In genomic region chr9:89675403-89675771, GRCh38 we compare ENCODE assay signal across 10 cellular contexts.
DNase-seq lines count a peak whose midpoint lies in the region; ATAC-seq, FAIRE-seq and TF ChIP-seq lines count a peak whose summit lies in the region.
"Had no signal": no experiment of that assay in that cellular context is flagged by ENCODE, and none has a peak within 500 bp of the region (broad histone marks: within the 10 kb centered on the region; RNA-seq: fewer than 3 reads in every experiment).

No MANE protein-coding gene starts in this region.

- BruUV-seq in HepG2 (replicated peaks; lab: Mats Ljungman, UMichigan), result no TSS peak

- H3K27ac ChIP-seq in liver (ENCODE audit: low read depth in 1 of 2, low read length in 2 of 2) (peak overlapping the region in 1 of 2 donors; percentile 44), HepG2 (ENCODE audit: extremely low read length, insufficient read depth, low read length) (no peak overlapping the region), heart left ventricle (peak overlapping the region in 9 of 12 donors; percentile 20 to 72 (median 68))

- no peak overlapping the region for H3K27ac Mint-ChIP-seq in neural crest cell (ENCODE audit: unreplicated experiment)
- no peak overlapping the region for H3K27ac Mint-ChIP-seq in activated CD4-positive, alpha-beta memory T cell treated with anti-CD3 and anti-CD28 coated beads, Interleukin-2, amount 10 ng/mL, durations not matched to agents 7 days and 5 days
- H3K27ac Mint-ChIP-seq in T-helper 17 cell, result no peak overlapping the region
- H3K27ac Mint-ChIP-seq: activated naive CD8-positive, alpha-beta T cell had no signal

- H3K9ac ChIP-seq in liver (ENCODE audit: low read depth in 1 of 2, low read length in 2 of 2) (no peak overlapping the region), HepG2 (ENCODE audit: insufficient read depth, low read depth, low read length) (no peak overlapping the region)

- ATAC-seq in HepG2 (no peak), heart left ventricle (peak; percentile 76 to 91 (median 80)), T-helper 17 cell (no peak)

- no peak for TF ChIP-seq EP300 in HepG2 (IDR thresholded peaks at IDR 0.05; ENCODE audit: low read depth in 2 of 2, low read length in 2 of 2)
- TF ChIP-seq EP300 in HepG2 (CRISPR knock-in tag; IDR thresholded peaks at IDR 0.05; ENCODE audit: borderline replicate concordance), result no peak

- H3K36me3 ChIP-seq in liver (ENCODE audit: control insufficient read depth in 4 of 4, insufficient read depth in 3 of 4, low read depth in 1 of 4, low read length in 3 of 4) (no peaks in the 10 kb centered on the region), HepG2 (replicated peaks in 1 of 2; ENCODE audit: control insufficient read depth in 1 of 2, insufficient read depth in 2 of 2, low read length in 2 of 2) (no peaks in the 10 kb centered on the region), heart left ventricle (no peaks in the 10 kb centered on the region)

- H3K36me3 Mint-ChIP-seq in neural crest cell (ENCODE audit: low read depth) (peaks cover 2% of the 10 kb centered on the region), T-helper 17 cell (ENCODE audit: low read depth) (no peaks in the 10 kb centered on the region)
- H3K36me3 Mint-ChIP-seq in activated CD4-positive, alpha-beta memory T cell treated with anti-CD3 and anti-CD28 coated beads, Interleukin-2, amount 10 ng/mL, durations not matched to agents 7 days and 5 days (ENCODE audit: low read depth), result peaks cover 3% of the 10 kb centered on the region
- H3K36me3 Mint-ChIP-seq: activated naive CD8-positive, alpha-beta T cell had no signal

- no peak for TF ChIP-seq CTCF in liver (IDR thresholded peaks at IDR 0.05; ENCODE audit: low read depth, low read length, missing input control)
- no peak for TF ChIP-seq CTCF in HepG2 (CRISPR knock-in tag; IDR thresholded peaks at IDR 0.05)
- TF ChIP-seq CTCF in heart left ventricle (IDR thresholded peaks at IDR 0.05), result no peak
- TF ChIP-seq CTCF in neural crest cell (conservative IDR thresholded peaks at IDR 0.05), result no peak

- POLR2A ChIA-PET in HepG2 (lab: Yijun Ruan, JAX), result no interaction called here
- POLR2A ChIA-PET in activated CD4-positive, alpha-beta memory T cell treated with anti-CD3 and anti-CD28 coated beads, Interleukin-2, amount 10 ng/mL, durations not matched to agents 7 days and 5 days (lab: Charles Lee), result no interaction called here

- H3K4me3 ChIP-seq in liver (ENCODE audit: low read depth in 1 of 3, low read length in 3 of 3) (no peak overlapping the region), HepG2 (replicated peaks in 1 of 3; ENCODE audit: insufficient read depth in 1 of 3, low read depth in 2 of 3, low read length in 3 of 3) (no peak overlapping the region), heart left ventricle (no peak overlapping the region)

- H3K4me1 Mint-ChIP-seq in neural crest cell, result peaks cover 71% of the 10 kb centered on the region
- peaks cover 10% of the 10 kb centered on the region for H3K4me1 Mint-ChIP-seq in activated CD4-positive, alpha-beta memory T cell treated with anti-CD3 and anti-CD28 coated beads, Interleukin-2, amount 10 ng/mL, durations not matched to agents 7 days and 5 days
- H3K4me1 Mint-ChIP-seq in T-helper 17 cell, result peaks cover 2% of the 10 kb centered on the region

- no peaks in the 10 kb centered on the region for H4K20me1 ChIP-seq in HepG2 (ENCODE audit: insufficient read depth, low read length)

- H3K27me3 ChIP-seq in liver (ENCODE audit: control insufficient read depth in 4 of 4, insufficient read depth in 4 of 4, low read length in 3 of 4) (no peaks in the 10 kb centered on the region), HepG2 (ENCODE audit: control insufficient read depth in 1 of 2, insufficient read depth in 2 of 2, low read length in 2 of 2) (peaks cover 2 to 27% of the 10 kb centered on the region in 2 experiments; a peak in 3 of 5 replicates), heart left ventricle (no peaks in the 10 kb centered on the region)

- H2AFZ ChIP-seq in HepG2 (ENCODE audit: low read length), result no peak overlapping the region

- intact Hi-C loops in HepG2 (cut with micrococcal nuclease; ENCODE audit: unreplicated experiment), result no loop called here
- intact Hi-C loops in heart left ventricle (cut with DNase I), result loop anchor here in 4 of 10 donors (5.0 to 10.0 kb wide), 3 partner anchors 51 to 68 kb away; partner anchors contain the start of gene GADD45G (in 3 of the 4)

- WGBS in liver, result 61% methylated on average over 8 of the region's 8 CpGs
- 0% methylated on average over 1 of the region's 8 CpGs for WGBS in HepG2 (ENCODE audit: low lambda C conversion rate)
- 40 to 67% (median 59%) methylated on average over 1 to 8 of the region's 8 CpGs for WGBS in heart left ventricle, 4 donors

- peaks cover 3% of the 10 kb centered on the region for H3K9me3 Mint-ChIP-seq in neural crest cell
- H3K9me3 Mint-ChIP-seq in activated CD4-positive, alpha-beta memory T cell treated with anti-CD3 and anti-CD28 coated beads, Interleukin-2, amount 10 ng/mL, durations not matched to agents 7 days and 5 days, result peaks cover 4% of the 10 kb centered on the region

- TF ChIP-seq POLR2A in HepG2 (IDR thresholded peaks at IDR 0.05; ENCODE audit: insufficient read depth in 1 of 2, low read depth in 2 of 2, low read length in 2 of 2) (no peak), heart left ventricle (IDR thresholded peaks at IDR 0.05) (no peak)

- no peak overlapping the region for H3K4me3 Mint-ChIP-seq in neural crest cell
- no peak overlapping the region for H3K4me3 Mint-ChIP-seq in activated CD4-positive, alpha-beta memory T cell treated with anti-CD3 and anti-CD28 coated beads, Interleukin-2, amount 10 ng/mL, durations not matched to agents 7 days and 5 days
- no peak overlapping the region for H3K4me3 Mint-ChIP-seq in T-helper 17 cell
- H3K4me3 Mint-ChIP-seq: activated naive CD8-positive, alpha-beta T cell had no signal

- FAIRE-seq in HepG2 (lab: Jason Lieb, UNC), result no peak

- TF ChIP-seq RAD21 in liver (IDR thresholded peaks at IDR 0.05) (no peak), HepG2 (CRISPR knock-in tag; IDR thresholded peaks at IDR 0.05) (no peak)

- in situ Hi-C loops in HepG2 (cut with HindIII; ENCODE audit: extremely low pct_ligation_motif_present, low pct_unique_long_range_greater_than_20kb), result no loop called here

- peaks cover 10 to 31% (median 19%) of the 10 kb centered on the region in 4 donors for H3K4me1 ChIP-seq in liver (ENCODE audit: control insufficient read depth in 4 of 4, insufficient read depth in 4 of 4, low read length in 3 of 4)
- H3K4me1 ChIP-seq in HepG2 (ENCODE audit: insufficient read depth, low read length), result peaks cover 9% of the 10 kb centered on the region
- H3K4me1 ChIP-seq in heart left ventricle, result peaks cover 0 to 35% (median 13%) of the 10 kb centered on the region in 12 donors

- no peaks in the 10 kb centered on the region for H3K79me2 ChIP-seq in HepG2 (ENCODE audit: insufficient read depth, low read length)

- H3K4me2 ChIP-seq in HepG2 (ENCODE audit: low read depth, low read length), result no peak overlapping the region

- H3K27me3 Mint-ChIP-seq in neural crest cell (ENCODE audit: low read depth) (peaks cover 71% of the 10 kb centered on the region), T-helper 17 cell (peaks cover 4% of the 10 kb centered on the region)
- H3K27me3 Mint-ChIP-seq in activated CD4-positive, alpha-beta memory T cell treated with anti-CD3 and anti-CD28 coated beads, Interleukin-2, amount 10 ng/mL, durations not matched to agents 7 days and 5 days, result no peaks in the 10 kb centered on the region
- H3K27me3 Mint-ChIP-seq: activated naive CD8-positive, alpha-beta T cell had no signal

- CTCF ChIA-PET in HepG2 (lab: Yijun Ruan, JAX; ENCODE audit: low intra/inter-chr PET ratio, low total read pairs), result no interaction called here
- CTCF ChIA-PET in activated CD4-positive, alpha-beta memory T cell treated with anti-CD3 and anti-CD28 coated beads, Interleukin-2, amount 10 ng/mL, durations not matched to agents 7 days and 5 days (lab: Charles Lee), result no interaction called here

- H3K9me3 ChIP-seq in liver (ENCODE audit: control insufficient read depth in 4 of 4, low read length in 3 of 4) (no peaks in the 10 kb centered on the region), HepG2 (ENCODE audit: low read length) (no peaks in the 10 kb centered on the region), heart left ventricle (no peaks in the 10 kb centered on the region), T-helper 17 cell (ENCODE audit: control insufficient read depth, low read length, poor library complexity, severe bottlenecking) (no peaks in the 10 kb centered on the region)

- DNase-seq in HepG2 (ENCODE audit: low spot score) (no peak), heart left ventricle (peak in 4 of 5 donors; percentile 54 to 86 (median 60)), neural crest cell (ENCODE audit: low read depth, low spot score) (peak; percentile 22), NCI-H748 (lab: John Stamatoyannopoulos, UW; ENCODE audit: unreplicated experiment) (no peak), T-helper 17 cell (no peak)
- no peak for DNase-seq in activated CD4-positive, alpha-beta memory T cell treated with anti-CD3 and anti-CD28 coated beads, Interleukin-2, amount 10 ng/mL, durations not matched to agents 7 days and 5 days
- no peak for DNase-seq in activated effector memory CD4-positive, alpha-beta T cell treated with Interleukin-2 at 50 U/mL for 16 hours
- DNase-seq: ACHN had no signal

TF ChIP-seq in liver, 16 proteins besides CTCF, POLR2A, EP300 and RAD21 (continues in another document):
- TF ChIP-seq FOXA2 (IDR thresholded peaks at IDR 0.05), result no peak

TF ChIP-seq in HepG2, 621 proteins besides CTCF, POLR2A, EP300 and RAD21 (continues in another document):
- TF ChIP-seq CCDC6 (CRISPR knock-in tag; IDR thresholded peaks at IDR 0.05), result no peak
- TF ChIP-seq BATF2 (CRISPR knock-in tag; IDR thresholded peaks at IDR 0.05), result no peak
- no peak for TF ChIP-seq ZSCAN30 (CRISPR knock-in tag; IDR thresholded peaks at IDR 0.05)
- no peak for TF ChIP-seq ZNF362 (CRISPR knock-in tag; IDR thresholded peaks at IDR 0.05; ENCODE audit: borderline replicate concordance)
- no peak for TF ChIP-seq ZC3H13 (CRISPR knock-in tag; IDR thresholded peaks at IDR 0.05)
- TF ChIP-seq FIP1L1 (IDR thresholded peaks at IDR 0.05; ENCODE audit: borderline replicate concordance, insufficient read depth, low read depth, low read length), result no peak

Comparison
In these comparisons a context has a peak if more than half of its experiments do, and no peak if none do; other contexts are left out.
1. ATAC-seq: peak in heart left ventricle (4 of 4); none in HepG2 (single experiment) and T-helper 17 cell (single experiment).
2. DNase-seq: peak in heart left ventricle (4 of 5) and neural crest cell (single experiment); none in HepG2 (single experiment), NCI-H748 (single experiment), activated CD4-positive, alpha-beta memory T cell treated with anti-CD3 and anti-CD28 coated beads, Interleukin-2, amount 10 ng/mL, durations not matched to agents 7 days and 5 days (single experiment), T-helper 17 cell (0 of 3) and activated effector memory CD4-positive, alpha-beta T cell treated with Interleukin-2 at 50 U/mL for 16 hours (single experiment).